Comparison of ENCODE assay signal across 8 cellular contexts in the genomic region with DNA sequence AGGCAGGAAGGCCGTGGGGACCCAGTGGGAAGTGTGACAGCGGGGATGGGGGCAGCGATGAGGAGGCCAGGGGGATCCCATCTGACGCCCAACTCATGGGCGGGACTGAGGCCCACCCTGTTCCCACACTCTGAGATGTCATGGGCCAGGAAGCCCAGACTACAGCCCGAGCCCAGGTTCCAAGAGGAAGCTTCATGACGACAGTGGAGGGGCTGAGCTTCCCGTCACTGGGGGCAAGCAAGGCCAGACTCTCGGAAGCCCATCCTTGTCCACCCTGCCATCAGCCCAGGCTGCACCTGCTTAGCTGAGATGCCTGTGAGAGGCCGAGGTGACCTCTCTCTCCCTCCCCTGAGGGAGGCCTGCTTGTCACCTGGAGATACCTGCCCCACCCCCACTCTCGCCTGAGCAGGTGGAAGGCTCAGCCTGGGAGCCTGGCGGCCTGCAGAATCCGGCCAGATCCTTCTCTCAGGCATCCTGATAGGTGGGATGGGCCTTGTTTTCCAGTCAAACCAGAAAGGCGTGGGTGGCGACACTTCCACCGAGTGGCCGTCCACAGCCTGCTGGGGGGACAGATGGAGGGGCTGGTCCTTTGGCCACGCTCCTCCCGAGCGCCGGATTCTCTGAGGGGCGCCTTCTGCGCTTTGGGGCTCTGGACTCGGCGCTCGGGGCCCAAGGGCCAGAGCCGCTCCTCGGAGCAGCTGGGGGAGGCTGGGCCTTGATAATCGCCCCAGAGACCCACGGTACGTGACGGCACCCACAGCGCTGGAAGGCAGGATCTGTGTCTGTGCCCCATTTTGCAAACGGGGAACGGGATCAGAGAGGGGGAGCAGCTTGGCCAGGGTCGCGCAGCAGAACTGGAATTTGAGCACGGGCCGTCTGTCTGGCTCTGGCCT. TPM values are rescaled to one million over a fixed set of nuclear protein-coding genes. Genes with fewer than 3 reads are reported as not detected.
DNase-seq lines count a peak whose midpoint lies in the region; ATAC-seq and TF ChIP-seq lines count a peak whose summit lies in the region.

No MANE protein-coding gene starts in this region.

- H3K9me3 ChIP-seq in adipocyte (ENCODE audit: control insufficient read depth, low read length) = no peaks in the 10 kb centered on the region
- H3K9me3 ChIP-seq in thyroid gland = no peaks in the 10 kb centered on the region

- H3K27me3 ChIP-seq in adipocyte (replicated peaks; ENCODE audit: control insufficient read depth, insufficient read depth, low read length) = no peaks in the 10 kb centered on the region
- no peaks in the 10 kb centered on the region for H3K27me3 ChIP-seq in thyroid gland

- peaks cover 9% of the 10 kb centered on the region for H3K36me3 ChIP-seq in adipocyte (ENCODE audit: control insufficient read depth, insufficient read depth, low read length, severe bottlenecking)
- no peaks in the 10 kb centered on the region for H3K36me3 ChIP-seq in thyroid gland

- no peak for TF ChIP-seq POLR2A in thyroid gland (IDR thresholded peaks at IDR 0.05)

- WGBS in thyroid gland, 2 donors = 59 to 66% methylated on average over 25 to 31 of the region's 39 CpGs

- H3K27ac ChIP-seq in thyroid gland = peak overlapping the region; percentile 60 to 98 (median 89)

- H3K4me1 ChIP-seq in adipocyte (ENCODE audit: control insufficient read depth, insufficient read depth, low read length) (peaks cover 62% of the 10 kb centered on the region), thyroid gland (peaks cover 54 to 64% of the 10 kb centered on the region in 2 donors)

- TF ChIP-seq CTCF in thyroid gland (IDR thresholded peaks at IDR 0.05) = no peak

- H3K4me3 ChIP-seq in adipocyte (ENCODE audit: low read length) (peak overlapping the region; percentile 88), thyroid gland (replicated peaks in 1 of 3) (peak overlapping the region in 1 of 3 donors; percentile 29)

- H3K9ac ChIP-seq in adipocyte (ENCODE audit: low read length) = peak overlapping the region; percentile 94

- intact Hi-C loops in thyroid gland (cut with DNase I) = no loop called here

- ATAC-seq in left lobe of liver = peak; percentile 19
- ATAC-seq in GM19351 (IDR thresholded peaks at IDR 0.05; ENCODE audit: unreplicated experiment) = no peak
- ATAC-seq in GM18517 (IDR thresholded peaks at IDR 0.05; ENCODE audit: unreplicated experiment) = no peak

- DNase-seq in NCI-H748 (lab: John Stamatoyannopoulos, UW; ENCODE audit: unreplicated experiment) (peak; percentile 49), NCI-H748 treated with DMSO at 0.1 percent for 48 hours (lab: John Stamatoyannopoulos, UW) (no peak), adipocyte (ENCODE audit: low read depth) (no peak), left lobe of liver (ENCODE audit: low spot score) (peak; percentile 77), thyroid gland (peak; percentile 65 to 74)
- no peak for DNase-seq in activated naive CD4-positive, alpha-beta T cell treated with Interleukin-2 at 50 U/mL for 16 hours

RNA-seq across cellular contexts. Expression of gene ZBTB7A, which starts 4.8 kb away (rescaled TPM):
- total RNA-seq in left lobe of liver = 33.3 TPM
- total RNA-seq in thyroid gland = 10 to 100 TPM; 45.3 to 85.3 (median 54.9) TPM

RNA-seq across cellular contexts. Expression of gene PIAS4, which starts 54.4 kb away (rescaled TPM):
- total RNA-seq in left lobe of liver = 13.6 TPM
- 10 to 100 TPM; 14.7 to 32.3 (median 16.0) TPM for total RNA-seq in thyroid gland

Comparison
In these comparisons a context has a peak if more than half of its experiments do, and no peak if none do; other contexts are left out.
1. DNase-seq: peak in NCI-H748 (single experiment), left lobe of liver (single experiment) and thyroid gland (2 of 2); none in NCI-H748 treated with DMSO at 0.1 percent for 48 hours (single experiment), adipocyte (single experiment) and activated naive CD4-positive, alpha-beta T cell treated with Interleukin-2 at 50 U/mL for 16 hours (single experiment).